ENCODE assay signal across 8 cellular contexts in the genomic region with DNA sequence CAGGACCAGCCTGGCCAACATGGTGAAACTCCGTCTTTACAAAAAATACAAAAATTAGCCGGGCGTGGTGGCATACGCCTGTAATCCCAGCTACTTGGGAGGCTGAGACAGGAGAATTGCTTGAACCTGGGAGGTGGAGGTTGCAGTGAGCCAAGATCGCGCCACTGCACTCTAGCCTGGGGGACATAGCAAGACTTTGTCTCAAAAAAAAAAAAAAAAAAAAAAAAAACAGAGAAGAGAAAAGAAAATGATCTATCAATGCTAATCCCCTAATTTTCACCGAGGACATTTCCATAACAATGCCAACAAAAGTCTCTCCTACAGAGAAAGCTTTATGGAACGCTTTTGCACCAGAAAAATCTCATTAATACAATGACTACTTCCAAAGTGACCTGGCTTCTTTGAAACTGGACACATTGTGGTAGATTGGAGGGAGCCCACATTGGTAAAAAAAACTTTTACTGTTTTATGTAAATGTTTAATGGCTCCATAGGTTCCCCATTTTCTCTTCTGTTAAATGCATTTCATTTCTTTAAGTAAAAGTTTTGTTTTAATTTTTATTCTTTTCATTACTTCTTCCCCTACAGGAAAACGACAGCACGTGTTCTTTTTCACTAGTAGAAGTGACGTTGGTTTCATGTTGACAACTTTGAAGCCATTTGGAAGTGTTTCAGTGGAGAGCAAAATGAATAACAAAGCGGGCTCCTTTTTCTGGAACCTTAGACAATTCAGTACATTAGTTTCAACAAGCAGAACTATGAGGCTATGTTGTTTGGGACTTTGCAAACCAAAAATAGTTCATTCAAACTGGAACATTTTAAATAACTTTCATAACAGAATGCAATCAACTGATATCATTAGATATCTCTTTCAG. TPM values are rescaled to one million over a fixed set of nuclear protein-coding genes. Genes with fewer than 3 reads are reported as not detected.
DNase-seq lines count a peak whose midpoint lies in the region; ATAC-seq and TF ChIP-seq lines count a peak whose summit lies in the region.

No MANE protein-coding gene starts in this region.

- no peak for TF ChIP-seq CTCF in OCI-LY1 (IDR thresholded peaks at IDR 0.05; ENCODE audit: low read length)
- no peak for TF ChIP-seq CTCF in endodermal cell (conservative IDR thresholded peaks at IDR 0.05)

- H3K9me2 ChIP-seq in OCI-LY1 (ENCODE audit: low read depth, low read length): no peaks in the 10 kb centered on the region

- no peak for ATAC-seq in CD4-positive, CD25-positive, alpha-beta regulatory T cell (ENCODE audit: low read depth in 2 of 2)
- no peak for ATAC-seq in HG02642 (IDR thresholded peaks at IDR 0.05; ENCODE audit: poor library complexity, unreplicated experiment)

- H3K4me2 ChIP-seq in OCI-LY1 (ENCODE audit: low read length): peak overlapping the region; percentile 73

- no peaks in the 10 kb centered on the region for H3K9me3 Mint-ChIP-seq in CD4-positive, CD25-positive, alpha-beta regulatory T cell
- H3K9me3 Mint-ChIP-seq in endodermal cell: no peaks in the 10 kb centered on the region

- H3K27me3 ChIP-seq in CD4-positive, CD25-positive, alpha-beta regulatory T cell (ENCODE audit: control insufficient read depth, insufficient read depth, low read length): peaks cover 14% of the 10 kb centered on the region
- H3K27me3 ChIP-seq in OCI-LY1 (ENCODE audit: insufficient read depth, low read length): no peaks in the 10 kb centered on the region
- H3K27me3 ChIP-seq in endodermal cell (ENCODE audit: control insufficient read depth, insufficient read depth, low read length, poor library complexity, severe bottlenecking): peaks cover 22% of the 10 kb centered on the region
- H3K27me3 ChIP-seq in neuron (ENCODE audit: insufficient read depth, low read length): no peaks in the 10 kb centered on the region

- H3K4me1 ChIP-seq in CD4-positive, CD25-positive, alpha-beta regulatory T cell (ENCODE audit: control insufficient read depth, insufficient read depth, low read length, poor library complexity, severe bottlenecking): peaks cover 24% of the 10 kb centered on the region
- H3K4me1 ChIP-seq in OCI-LY1 (ENCODE audit: insufficient read depth, low read length, severe bottlenecking) (peaks cover 27% of the 10 kb centered on the region), endodermal cell (ENCODE audit: control insufficient read depth, insufficient read depth, low read length) (no peaks in the 10 kb centered on the region), neuron (ENCODE audit: insufficient read depth, low read length) (peaks cover 10% of the 10 kb centered on the region)

- peak overlapping the region in 2 of 3 donors; percentile 96 to 99 for H3K27ac Mint-ChIP-seq in CD4-positive, CD25-positive, alpha-beta regulatory T cell
- H3K27ac Mint-ChIP-seq in endodermal cell: peak overlapping the region; percentile 96

- 31 to 43% methylated on average over 6 to 10 of the region's 12 CpGs for WGBS in endodermal cell (ENCODE audit: insufficient coverage in 1 of 2, insufficient read length in 1 of 2), 2 experiments

- H3K27me3 Mint-ChIP-seq in CD4-positive, CD25-positive, alpha-beta regulatory T cell: no peaks in the 10 kb centered on the region
- peaks cover 3% of the 10 kb centered on the region for H3K27me3 Mint-ChIP-seq in endodermal cell (ENCODE audit: insufficient read depth)

- no peaks in the 10 kb centered on the region for H3F3A ChIP-seq in OCI-LY1 (ENCODE audit: insufficient read depth, low read length)

- H2AFZ ChIP-seq in OCI-LY1 (ENCODE audit: low read length) (no peak overlapping the region), neuron (ENCODE audit: low read depth, low read length) (peak overlapping the region; percentile 98)

- peaks cover 21% of the 10 kb centered on the region for H3K36me3 ChIP-seq in CD4-positive, CD25-positive, alpha-beta regulatory T cell (ENCODE audit: control insufficient read depth, insufficient read depth, low read length)
- H3K36me3 ChIP-seq in OCI-LY1 (ENCODE audit: insufficient read depth, low read length): peaks cover 39% of the 10 kb centered on the region; the same call in 1 of the 2 replicates
- H3K36me3 ChIP-seq in endodermal cell (ENCODE audit: control insufficient read depth, insufficient read depth, low read length): peaks cover 33% of the 10 kb centered on the region
- H3K36me3 ChIP-seq in neuron (ENCODE audit: insufficient read depth, low read length): peaks cover 29% of the 10 kb centered on the region

- H3K27ac ChIP-seq in CD4-positive, CD25-positive, alpha-beta regulatory T cell (ENCODE audit: insufficient read depth, low read length, poor library complexity, severe bottlenecking): peak overlapping the region; percentile 87
- H3K27ac ChIP-seq in OCI-LY1 (ENCODE audit: low read depth, low read length, poor library complexity, severe bottlenecking) (peak overlapping the region; percentile 34), endodermal cell (ENCODE audit: low read depth, low read length) (no peak overlapping the region)

- no peaks in the 10 kb centered on the region for H4K20me1 ChIP-seq in OCI-LY1 (ENCODE audit: insufficient read depth, low read length)

- H3K9me3 ChIP-seq in CD4-positive, CD25-positive, alpha-beta regulatory T cell (ENCODE audit: control insufficient read depth in 2 of 2, low read length in 2 of 2): no peaks in the 10 kb centered on the region
- no peaks in the 10 kb centered on the region for H3K9me3 ChIP-seq in OCI-LY1 (ENCODE audit: low read length)
- no peaks in the 10 kb centered on the region for H3K9me3 ChIP-seq in endodermal cell (ENCODE audit: control insufficient read depth, low read length)
- no peaks in the 10 kb centered on the region for H3K9me3 ChIP-seq in neuron (ENCODE audit: low read length)

- H3K79me2 ChIP-seq in OCI-LY1 (ENCODE audit: insufficient read depth, low read length): peaks cover 17% of the 10 kb centered on the region

- peak overlapping the region; percentile 92 to 97 (median 94) for H3K4me3 Mint-ChIP-seq in CD4-positive, CD25-positive, alpha-beta regulatory T cell
- peak overlapping the region; percentile 91 for H3K4me3 Mint-ChIP-seq in endodermal cell

- H3K4me1 Mint-ChIP-seq in CD4-positive, CD25-positive, alpha-beta regulatory T cell: peaks cover 19 to 45% (median 37%) of the 10 kb centered on the region in 4 donors
- H3K4me1 Mint-ChIP-seq in endodermal cell: peaks cover 6% of the 10 kb centered on the region

- peaks cover 17% of the 10 kb centered on the region for H3K36me3 Mint-ChIP-seq in CD4-positive, CD25-positive, alpha-beta regulatory T cell
- peaks cover 34% of the 10 kb centered on the region for H3K36me3 Mint-ChIP-seq in endodermal cell (ENCODE audit: low read depth)

- H3K4me3 ChIP-seq in CD4-positive, CD25-positive, alpha-beta regulatory T cell (ENCODE audit: low read depth, low read length): peak overlapping the region; percentile 97
- peak overlapping the region; percentile 93 for H3K4me3 ChIP-seq in OCI-LY1 (ENCODE audit: low read depth, low read length, poor library complexity, severe bottlenecking)
- peak overlapping the region; percentile 97 for H3K4me3 ChIP-seq in endodermal cell (ENCODE audit: low read length)
- H3K4me3 ChIP-seq in neuron (ENCODE audit: low read length): peak overlapping the region; percentile 60

- DNase-seq in CD4-positive, CD25-positive, alpha-beta regulatory T cell: no peak
- DNase-seq in endodermal cell (no peak), NCI-H446 (lab: John Stamatoyannopoulos, UW) (no peak), cerebellum (ENCODE audit: low spot score) (no peak), Kasumi-1 (lab: John Stamatoyannopoulos, UW) (no peak)

- peak overlapping the region; percentile 91 for H3K9ac ChIP-seq in OCI-LY1 (ENCODE audit: low read length)
- H3K9ac ChIP-seq in endodermal cell (ENCODE audit: extremely low read depth, low read length, poor library complexity, severe bottlenecking): peak overlapping the region; percentile 86

RNA-seq across cellular contexts. Expression of gene FASTKD2, which starts 0.9 kb away (rescaled TPM):
- total RNA-seq in CD4-positive, CD25-positive, alpha-beta regulatory T cell: 18.4 TPM
- polyA plus RNA-seq in CD4-positive, CD25-positive, alpha-beta regulatory T cell: 10 to 100 TPM; 17.5 to 23.9 (median 22.7) TPM
- total RNA-seq in endodermal cell (10 to 100 TPM; 31.3 to 31.6 TPM), cerebellum (56.0 TPM)
- polyA plus RNA-seq in endodermal cell (2013, experiment 1 of 2): 32.7 TPM
- 29.8 TPM for polyA plus RNA-seq in endodermal cell (2013, experiment 2 of 2)

RNA-seq across cellular contexts. Expression of gene MDH1B, which starts 1.2 kb away (rescaled TPM):
- not detected for total RNA-seq in CD4-positive, CD25-positive, alpha-beta regulatory T cell
- polyA plus RNA-seq in CD4-positive, CD25-positive, alpha-beta regulatory T cell: not detected
- total RNA-seq in endodermal cell: 1 to 10 TPM; 1.5 to 2.9 TPM
- polyA plus RNA-seq in endodermal cell (2013, experiment 1 of 2): 1.7 TPM
- polyA plus RNA-seq in endodermal cell (2013, experiment 2 of 2): 1.4 TPM
- total RNA-seq in cerebellum: 5.0 TPM

RNA-seq across cellular contexts. Expression of gene DYTN, which starts 48.1 kb away (rescaled TPM):
- total RNA-seq in CD4-positive, CD25-positive, alpha-beta regulatory T cell: not detected
- not detected for polyA plus RNA-seq in CD4-positive, CD25-positive, alpha-beta regulatory T cell
- total RNA-seq in endodermal cell (not detected), cerebellum (not detected)
- not detected for polyA plus RNA-seq in endodermal cell (2013, experiment 1 of 2)
- not detected for polyA plus RNA-seq in endodermal cell (2013, experiment 2 of 2)
